ENCODE assay signal across 1 cellular context in genomic region chr11:1303196-1303821, GRCh38.
TF ChIP-seq lines count a peak whose summit lies in the region.

No MANE protein-coding gene starts in this region.

TF ChIP-seq in HepG2, 621 proteins besides CTCF, POLR2A, EP300 and RAD21 (continued from another document and continues in another):
- TF ChIP-seq ZNF407 (CRISPR knock-in tag; IDR thresholded peaks at IDR 0.05; ENCODE audit: not compliant biosample characterization) = peak; percentile 16
- TF ChIP-seq PAXIP1 (CRISPR knock-in tag; conservative IDR thresholded peaks at IDR 0.05) = 0 out of 2 replicates have a peak, but pooled peaks have one; percentile 1
- TF ChIP-seq ZFX (CRISPR knock-in tag; IDR thresholded peaks at IDR 0.05; ENCODE audit: low read depth) = peak; percentile 68
- TF ChIP-seq ZNF572 (CRISPR knock-in tag; IDR thresholded peaks at IDR 0.05) = 0 out of 2 replicates have a peak, but pooled peaks have one; percentile 43
- 0 out of 2 replicates have a peak, but pooled peaks have one; percentile 21 for TF ChIP-seq ZBTB33 (CRISPR knock-in tag; IDR thresholded peaks at IDR 0.05)
- TF ChIP-seq ZNF550 (CRISPR knock-in tag; IDR thresholded peaks at IDR 0.05; ENCODE audit: borderline replicate concordance) = peak; percentile 79; the same call in 1 of the 2 replicates
- 0 out of 2 replicates have a peak, but pooled peaks have one; percentile 59 for TF ChIP-seq DNMT1 (CRISPR knock-in tag; IDR thresholded peaks at IDR 0.05)
- TF ChIP-seq SPEN (CRISPR knock-in tag; IDR thresholded peaks at IDR 0.05; ENCODE audit: low read depth) = peak; percentile 68
- TF ChIP-seq ZNF556 (CRISPR knock-in tag; IDR thresholded peaks at IDR 0.05; ENCODE audit: borderline replicate concordance) = no peak
- TF ChIP-seq RBM39 (IDR thresholded peaks at IDR 0.05; ENCODE audit: low read depth, low read length, poor library complexity, severe bottlenecking) = peak; percentile 44
- peak; percentile 86 for TF ChIP-seq ZBTB38 (CRISPR knock-in tag; IDR thresholded peaks at IDR 0.05)
- TF ChIP-seq ZFP91 (CRISPR knock-in tag; IDR thresholded peaks at IDR 0.05; ENCODE audit: borderline replicate concordance) = peak; percentile 50; the same call in 1 of the 2 replicates
- peak in 1 of 2 experiments; percentile 56; a peak in 1 of 4 replicates for TF ChIP-seq HMGXB4 (CRISPR knock-in tag; IDR thresholded peaks at IDR 0.05; ENCODE audit: borderline replicate concordance in 1 of 2, low read depth in 1 of 2)
- 0 out of 2 replicates have a peak, but pooled peaks have one; percentile 69 for TF ChIP-seq ZNF891 (CRISPR knock-in tag; IDR thresholded peaks at IDR 0.05)
- peak; percentile 61; the same call in 1 of the 2 replicates for TF ChIP-seq ZNF768 (CRISPR knock-in tag; IDR thresholded peaks at IDR 0.05)
- TF ChIP-seq ZFY (CRISPR knock-in tag; IDR thresholded peaks at IDR 0.05) = peak; percentile 24; the same call in 1 of the 2 replicates
- TF ChIP-seq HIC2 (CRISPR knock-in tag; IDR thresholded peaks at IDR 0.05; ENCODE audit: low read depth) = peak; percentile 96
- TF ChIP-seq AGO2 (optimal IDR thresholded peaks at IDR 0.05; ENCODE audit: low read depth, low read length) = peak; percentile 56
- 0 out of 2 replicates have a peak, but pooled peaks have one; percentile 12 for TF ChIP-seq FOXO1 (CRISPR knock-in tag; IDR thresholded peaks at IDR 0.05)
- TF ChIP-seq AKAP8 (CRISPR knock-in tag; IDR thresholded peaks at IDR 0.05) = 0 out of 2 replicates have a peak, but pooled peaks have one; percentile 25
- TF ChIP-seq GABPB1 (CRISPR knock-in tag; IDR thresholded peaks at IDR 0.05) = peak; percentile 49; the same call in 1 of the 2 replicates
- TF ChIP-seq JUND (CRISPR knock-in tag; IDR thresholded peaks at IDR 0.05) = no peak
- peak; percentile 31; the same call in 1 of the 2 replicates for TF ChIP-seq ZMYM3 (CRISPR knock-in tag; IDR thresholded peaks at IDR 0.05)
- TF ChIP-seq ZNF44 (CRISPR knock-in tag; IDR thresholded peaks at IDR 0.05) = no peak
- TF ChIP-seq ZNF639 (CRISPR knock-in tag; conservative IDR thresholded peaks at IDR 0.05) = no peak
- peak; percentile 41; the same call in 1 of the 2 replicates for TF ChIP-seq KDM5B (CRISPR knock-in tag; IDR thresholded peaks at IDR 0.05; ENCODE audit: borderline replicate concordance)
- peak; percentile 42; the same call in 1 of the 2 replicates for TF ChIP-seq CHD4 (IDR thresholded peaks at IDR 0.05; ENCODE audit: borderline replicate concordance, low read length)
- 0 out of 2 replicates have a peak, but pooled peaks have one; percentile 40 for TF ChIP-seq MXD3 (CRISPR knock-in tag; IDR thresholded peaks at IDR 0.05)
- no peak for TF ChIP-seq ZNF530 (CRISPR knock-in tag; IDR thresholded peaks at IDR 0.05; ENCODE audit: low read depth)
- TF ChIP-seq TAF15 (IDR thresholded peaks at IDR 0.05; ENCODE audit: low read depth, low read length, poor library complexity, severe bottlenecking) = peak; percentile 33
- TF ChIP-seq ZSCAN21 (CRISPR knock-in tag; IDR thresholded peaks at IDR 0.05; ENCODE audit: borderline replicate concordance) = peak; percentile 28; the same call in 1 of the 2 replicates
